In genomic region chr1:205500240-205501218, GRCh38 we compare ENCODE assay signal across 1 cellular context.
TF ChIP-seq lines count a peak whose summit lies in the region.

No MANE protein-coding gene starts in this region.

TF ChIP-seq in HepG2, 621 proteins besides CTCF, POLR2A, EP300 and RAD21 (continues in another document):
- TF ChIP-seq ZNF468 (CRISPR knock-in tag; IDR thresholded peaks at IDR 0.05) (no peak), HNF1A (IDR thresholded peaks at IDR 0.05; ENCODE audit: low read depth) (no peak), HNF1A (CRISPR knock-in tag; IDR thresholded peaks at IDR 0.05; ENCODE audit: borderline replicate concordance) (no peak), HNF4A (CRISPR knock-in tag; IDR thresholded peaks at IDR 0.05) (peak; percentile 82), HNRNPLL (IDR thresholded peaks at IDR 0.05; ENCODE audit: low read depth, low read length, poor library complexity, severe bottlenecking) (no peak), RBFOX2 (IDR thresholded peaks at IDR 0.05; ENCODE audit: low read depth, low read length) (no peak), LCORL (IDR thresholded peaks at IDR 0.05) (no peak), LCORL (CRISPR knock-in tag; IDR thresholded peaks at IDR 0.05) (peak; percentile 58; the same call in 1 of the 2 replicates), ZFP82 (CRISPR knock-in tag; IDR thresholded peaks at IDR 0.05; ENCODE audit: borderline replicate concordance) (no peak), RXRA (CRISPR knock-in tag; IDR thresholded peaks at IDR 0.05) (no peak), TFDP2 (CRISPR knock-in tag; IDR thresholded peaks at IDR 0.05) (no peak), SMARCC2 (IDR thresholded peaks at IDR 0.05) (no peak), KLF15 (CRISPR knock-in tag; IDR thresholded peaks at IDR 0.05; ENCODE audit: borderline replicate concordance) (no peak), ASH2L (IDR thresholded peaks at IDR 0.05; ENCODE audit: insufficient read length, low read depth, low read length) (no peak), ZHX2 (IDR thresholded peaks at IDR 0.05; ENCODE audit: low read depth) (no peak), ZHX2 (CRISPR knock-in tag; IDR thresholded peaks at IDR 0.05; ENCODE audit: borderline replicate concordance) (no peak), ZNF761 (CRISPR knock-in tag; conservative IDR thresholded peaks at IDR 0.05) (no peak), ZBTB43 (CRISPR knock-in tag; conservative IDR thresholded peaks at IDR 0.05) (no peak), YEATS4 (CRISPR knock-in tag; IDR thresholded peaks at IDR 0.05; ENCODE audit: borderline replicate concordance) (no peak), ZMYM4 (CRISPR knock-in tag; IDR thresholded peaks at IDR 0.05) (no peak), GATA4 (IDR thresholded peaks at IDR 0.05; ENCODE audit: borderline replicate concordance, low read depth) (no peak), ZNF326 (CRISPR knock-in tag; IDR thresholded peaks at IDR 0.05; ENCODE audit: borderline replicate concordance) (no peak), FOSL2 (CRISPR knock-in tag; IDR thresholded peaks at IDR 0.05) (no peak), ELF4 (CRISPR knock-in tag; IDR thresholded peaks at IDR 0.05; ENCODE audit: borderline replicate concordance) (no peak), PBX2 (CRISPR knock-in tag; IDR thresholded peaks at IDR 0.05) (no peak), ZNF574 (CRISPR knock-in tag; IDR thresholded peaks at IDR 0.05) (0 out of 2 replicates have a peak, but pooled peaks have one; percentile 25), FOXC1 (CRISPR knock-in tag; IDR thresholded peaks at IDR 0.05; ENCODE audit: borderline replicate concordance) (no peak), ADNP (CRISPR knock-in tag; IDR thresholded peaks at IDR 0.05) (no peak), ZNF17 (CRISPR knock-in tag; IDR thresholded peaks at IDR 0.05) (no peak), ZNF577 (CRISPR knock-in tag; IDR thresholded peaks at IDR 0.05; ENCODE audit: borderline replicate concordance, low read depth) (no peak)
- TF ChIP-seq, protein P1, sequence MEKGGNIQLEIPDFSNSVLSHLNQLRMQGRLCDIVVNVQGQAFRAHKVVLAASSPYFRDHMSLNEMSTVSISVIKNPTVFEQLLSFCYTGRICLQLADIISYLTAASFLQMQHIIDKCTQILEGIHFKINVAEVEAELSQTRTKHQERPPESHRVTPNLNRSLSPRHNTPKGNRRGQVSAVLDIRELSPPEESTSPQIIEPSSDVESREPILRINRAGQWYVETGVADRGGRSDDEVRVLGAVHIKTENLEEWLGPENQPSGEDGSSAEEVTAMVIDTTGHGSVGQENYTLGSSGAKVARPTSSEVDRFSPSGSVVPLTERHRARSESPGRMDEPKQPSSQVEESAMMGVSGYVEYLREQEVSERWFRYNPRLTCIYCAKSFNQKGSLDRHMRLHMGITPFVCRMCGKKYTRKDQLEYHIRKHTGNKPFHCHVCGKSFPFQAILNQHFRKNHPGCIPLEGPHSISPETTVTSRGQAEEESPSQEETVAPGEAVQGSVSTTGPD (CRISPR knock-in tag; IDR thresholded peaks at IDR 0.05): no peak
- TF ChIP-seq, protein P2, sequence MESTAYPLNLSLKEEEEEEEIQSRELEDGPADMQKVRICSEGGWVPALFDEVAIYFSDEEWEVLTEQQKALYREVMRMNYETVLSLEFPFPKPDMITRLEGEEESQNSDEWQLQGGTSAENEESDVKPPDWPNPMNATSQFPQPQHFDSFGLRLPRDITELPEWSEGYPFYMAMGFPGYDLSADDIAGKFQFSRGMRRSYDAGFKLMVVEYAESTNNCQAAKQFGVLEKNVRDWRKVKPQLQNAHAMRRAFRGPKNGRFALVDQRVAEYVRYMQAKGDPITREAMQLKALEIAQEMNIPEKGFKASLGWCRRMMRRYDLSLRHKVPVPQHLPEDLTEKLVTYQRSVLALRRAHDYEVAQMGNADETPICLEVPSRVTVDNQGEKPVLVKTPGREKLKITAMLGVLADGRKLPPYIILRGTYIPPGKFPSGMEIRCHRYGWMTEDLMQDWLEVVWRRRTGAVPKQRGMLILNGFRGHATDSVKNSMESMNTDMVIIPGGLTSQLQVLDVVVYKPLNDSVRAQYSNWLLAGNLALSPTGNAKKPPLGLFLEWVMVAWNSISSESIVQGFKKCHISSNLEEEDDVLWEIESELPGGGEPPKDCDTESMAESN (CRISPR knock-in tag; conservative IDR thresholded peaks at IDR 0.05): no peak
- TF ChIP-seq, protein P3, sequence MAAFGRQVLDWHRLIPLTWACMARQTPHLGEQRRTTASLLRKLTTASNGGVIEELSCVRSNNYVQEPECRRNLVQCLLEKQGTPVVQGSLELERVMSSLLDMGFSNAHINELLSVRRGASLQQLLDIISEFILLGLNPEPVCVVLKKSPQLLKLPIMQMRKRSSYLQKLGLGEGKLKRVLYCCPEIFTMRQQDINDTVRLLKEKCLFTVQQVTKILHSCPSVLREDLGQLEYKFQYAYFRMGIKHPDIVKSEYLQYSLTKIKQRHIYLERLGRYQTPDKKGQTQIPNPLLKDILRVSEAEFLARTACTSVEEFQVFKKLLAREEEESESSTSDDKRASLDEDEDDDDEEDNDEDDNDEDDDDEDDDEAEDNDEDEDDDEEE (CRISPR knock-in tag; IDR thresholded peaks at IDR 0.05): no peak
- TF ChIP-seq, protein P4, sequence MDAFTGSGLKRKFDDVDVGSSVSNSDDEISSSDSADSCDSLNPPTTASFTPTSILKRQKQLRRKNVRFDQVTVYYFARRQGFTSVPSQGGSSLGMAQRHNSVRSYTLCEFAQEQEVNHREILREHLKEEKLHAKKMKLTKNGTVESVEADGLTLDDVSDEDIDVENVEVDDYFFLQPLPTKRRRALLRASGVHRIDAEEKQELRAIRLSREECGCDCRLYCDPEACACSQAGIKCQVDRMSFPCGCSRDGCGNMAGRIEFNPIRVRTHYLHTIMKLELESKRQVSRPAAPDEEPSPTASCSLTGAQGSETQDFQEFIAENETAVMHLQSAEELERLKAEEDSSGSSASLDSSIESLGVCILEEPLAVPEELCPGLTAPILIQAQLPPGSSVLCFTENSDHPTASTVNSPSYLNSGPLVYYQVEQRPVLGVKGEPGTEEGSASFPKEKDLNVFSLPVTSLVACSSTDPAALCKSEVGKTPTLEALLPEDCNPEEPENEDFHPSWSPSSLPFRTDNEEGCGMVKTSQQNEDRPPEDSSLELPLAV (CRISPR knock-in tag; conservative IDR thresholded peaks at IDR 0.05; ENCODE audit: low read depth): no peak
